In the genomic region with DNA sequence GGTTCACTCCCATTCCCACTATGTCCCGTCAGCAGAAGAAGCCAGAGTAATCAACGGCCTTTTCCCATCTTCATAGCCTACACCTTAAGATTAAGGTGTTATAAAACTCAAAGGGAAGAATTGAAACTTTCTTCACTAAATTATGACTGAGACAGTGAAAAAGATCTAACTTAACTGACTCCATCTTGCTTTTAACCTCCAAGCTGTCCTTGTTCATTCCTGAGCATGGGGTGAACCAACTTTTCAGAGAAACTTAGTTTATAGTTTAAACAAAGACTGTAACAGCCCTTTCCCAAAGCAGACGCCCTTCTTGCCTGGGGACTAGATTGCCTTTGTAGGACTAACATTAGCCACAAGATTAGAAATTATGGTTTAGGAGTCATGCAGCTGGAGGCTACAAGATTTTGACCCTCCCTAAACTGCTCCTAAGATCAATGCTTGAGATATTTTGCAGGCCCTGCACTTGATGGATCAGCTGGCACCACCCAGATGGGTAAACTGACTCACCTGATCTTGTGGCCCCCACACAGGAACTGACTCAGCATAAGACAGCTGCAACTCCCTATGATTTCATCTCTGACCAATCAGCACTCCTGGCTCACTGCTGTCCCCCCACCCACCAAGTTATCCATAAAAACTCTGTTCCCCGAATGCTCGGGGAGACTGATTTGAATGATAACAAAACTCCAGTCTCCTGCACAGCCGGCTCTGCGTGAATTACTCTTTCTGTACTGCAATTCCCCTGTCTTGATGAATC, we compare ENCODE assay signal across 1 cellular context.
TF ChIP-seq lines count a peak whose summit lies in the region.
"Not testable (repeated sequence)": the region's sequence is repeated elsewhere in the genome, so short reads cannot be mapped to it uniquely, and the experiment has no call there.

No MANE protein-coding gene starts in this region.

TF ChIP-seq in K562, 482 proteins besides CTCF, POLR2A, EP300 and RAD21 (continued from another document):
- peak; percentile 76; the same call in 1 of the 2 replicates for TF ChIP-seq ZNF584 (CRISPR knock-in tag; IDR thresholded peaks at IDR 0.05; ENCODE audit: low read depth)
- peak; percentile 50; the same call in 1 of the 2 replicates for TF ChIP-seq MYNN (IDR thresholded peaks at IDR 0.05)
- not testable (repeated sequence) for TF ChIP-seq MYNN (CRISPR knock-in tag; IDR thresholded peaks at IDR 0.05); FOXM1 (CRISPR knock-in tag; IDR thresholded peaks at IDR 0.05; ENCODE audit: low read depth); NR2C1 (IDR thresholded peaks at IDR 0.05); JUND (tag; IDR thresholded peaks at IDR 0.05; ENCODE audit: borderline replicate concordance, low read depth, low read length)
- TF ChIP-seq FOXM1 (IDR thresholded peaks at IDR 0.05; ENCODE audit: low read depth) = peak; percentile 51; the same call in 1 of the 2 replicates
- TF ChIP-seq ZNF79 (CRISPR knock-in tag; IDR thresholded peaks at IDR 0.05; ENCODE audit: low read depth) = peak; percentile 67
- TF ChIP-seq, protein P1, sequence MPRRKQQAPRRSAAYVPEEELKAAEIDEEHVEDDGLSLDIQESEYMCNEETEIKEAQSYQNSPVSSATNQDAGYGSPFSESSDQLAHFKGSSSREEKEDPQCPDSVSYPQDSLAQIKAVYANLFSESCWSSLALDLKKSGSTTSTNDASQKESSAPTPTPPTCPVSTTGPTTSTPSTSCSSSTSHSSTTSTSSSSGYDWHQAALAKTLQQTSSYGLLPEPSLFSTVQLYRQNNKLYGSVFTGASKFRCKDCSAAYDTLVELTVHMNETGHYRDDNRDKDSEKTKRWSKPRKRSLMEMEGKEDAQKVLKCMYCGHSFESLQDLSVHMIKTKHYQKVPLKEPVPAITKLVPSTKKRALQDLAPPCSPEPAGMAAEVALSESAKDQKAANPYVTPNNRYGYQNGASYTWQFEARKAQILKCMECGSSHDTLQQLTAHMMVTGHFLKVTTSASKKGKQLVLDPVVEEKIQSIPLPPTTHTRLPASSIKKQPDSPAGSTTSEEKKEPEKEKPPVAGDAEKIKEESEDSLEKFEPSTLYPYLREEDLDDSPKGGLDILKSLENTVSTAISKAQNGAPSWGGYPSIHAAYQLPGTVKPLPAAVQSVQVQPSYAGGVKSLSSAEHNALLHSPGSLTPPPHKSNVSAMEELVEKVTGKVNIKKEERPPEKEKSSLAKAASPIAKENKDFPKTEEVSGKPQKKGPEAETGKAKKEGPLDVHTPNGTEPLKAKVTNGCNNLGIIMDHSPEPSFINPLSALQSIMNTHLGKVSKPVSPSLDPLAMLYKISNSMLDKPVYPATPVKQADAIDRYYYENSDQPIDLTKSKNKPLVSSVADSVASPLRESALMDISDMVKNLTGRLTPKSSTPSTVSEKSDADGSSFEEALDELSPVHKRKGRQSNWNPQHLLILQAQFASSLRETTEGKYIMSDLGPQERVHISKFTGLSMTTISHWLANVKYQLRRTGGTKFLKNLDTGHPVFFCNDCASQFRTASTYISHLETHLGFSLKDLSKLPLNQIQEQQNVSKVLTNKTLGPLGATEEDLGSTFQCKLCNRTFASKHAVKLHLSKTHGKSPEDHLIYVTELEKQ (CRISPR knock-in tag; IDR thresholded peaks at IDR 0.05) = 0 out of 2 replicates have a peak, but pooled peaks have one; percentile 40
- TF ChIP-seq ZNF41 (CRISPR knock-in tag; conservative IDR thresholded peaks at IDR 0.05) = peak; percentile 65; the same call in 1 of the 2 replicates
- TF ChIP-seq RCOR1 (IDR thresholded peaks at IDR 0.05; ENCODE audit: borderline replicate concordance in 1 of 2, low read depth in 2 of 2, low read length in 2 of 2) = 0 out of 4 replicates have a peak, but pooled peaks of 1 of the 2 experiments have one; percentile 7
- peak; percentile 79 for TF ChIP-seq NR2C1 (tag; IDR thresholded peaks at IDR 0.05)
- 0 out of 4 replicates have a peak, but pooled peaks of 1 of the 2 experiments have one; percentile 8 for TF ChIP-seq TRIM24 (IDR thresholded peaks at IDR 0.05)
- TF ChIP-seq ZNF395 (CRISPR knock-in tag; IDR thresholded peaks at IDR 0.05) = peak; percentile 91
- 0 out of 2 replicates have a peak, but pooled peaks have one; percentile 15 for TF ChIP-seq KLF16 (IDR thresholded peaks at IDR 0.05)
- TF ChIP-seq ZNF644 (tag; IDR thresholded peaks at IDR 0.05; ENCODE audit: low read depth) = peak; percentile 80; the same call in 1 of the 2 replicates
- TF ChIP-seq CBFA2T3 (IDR thresholded peaks at IDR 0.05) = peak; percentile 60
- 0 out of 2 replicates have a peak, but pooled peaks have one; percentile 55 for TF ChIP-seq ATF7 (IDR thresholded peaks at IDR 0.05)
- peak; percentile 94 for TF ChIP-seq DMBX1 (CRISPR knock-in tag; IDR thresholded peaks at IDR 0.05; ENCODE audit: borderline replicate concordance)
- peak; percentile 39; the same call in 1 of the 2 replicates for TF ChIP-seq BACH1 (tag; IDR thresholded peaks at IDR 0.05)
- TF ChIP-seq KLF6 (CRISPR knock-in tag; IDR thresholded peaks at IDR 0.05; ENCODE audit: borderline replicate concordance) = peak; percentile 80; the same call in 1 of the 2 replicates
- peak; percentile 17; the same call in 1 of the 2 replicates for TF ChIP-seq NFE2L1 (tag; IDR thresholded peaks at IDR 0.05; ENCODE audit: borderline replicate concordance, low read depth)
- peak; percentile 55 for TF ChIP-seq CXXC5 (CRISPR knock-in tag; IDR thresholded peaks at IDR 0.05)
- TF ChIP-seq PYGO2 (tag; IDR thresholded peaks at IDR 0.05) = 0 out of 2 replicates have a peak, but pooled peaks have one; percentile 36
- TF ChIP-seq ZNF589 (CRISPR knock-in tag; IDR thresholded peaks at IDR 0.05; ENCODE audit: low read depth) = peak; percentile 79; the same call in 1 of the 2 replicates
- TF ChIP-seq, protein P2, sequence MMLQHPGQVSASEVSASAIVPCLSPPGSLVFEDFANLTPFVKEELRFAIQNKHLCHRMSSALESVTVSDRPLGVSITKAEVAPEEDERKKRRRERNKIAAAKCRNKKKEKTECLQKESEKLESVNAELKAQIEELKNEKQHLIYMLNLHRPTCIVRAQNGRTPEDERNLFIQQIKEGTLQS (IDR thresholded peaks at IDR 0.05) = peak; percentile 61; the same call in 1 of the 2 replicates
- TF ChIP-seq, protein P2 (CRISPR knock-in tag; conservative IDR thresholded peaks at IDR 0.05) = not testable (repeated sequence)
- TF ChIP-seq C11orf30 (IDR thresholded peaks at IDR 0.05; ENCODE audit: low read depth) = peak; percentile 81
- peak; percentile 57; the same call in 1 of the 2 replicates for TF ChIP-seq ZNF175 (CRISPR knock-in tag; IDR thresholded peaks at IDR 0.05; ENCODE audit: low read depth)
- peak; percentile 75 for TF ChIP-seq NFE2 (IDR thresholded peaks at IDR 0.05; ENCODE audit: low read depth)
- peak in 1 of 2 experiments; percentile 38; a peak in 1 of 4 replicates for TF ChIP-seq TEAD1 (CRISPR knock-in tag; IDR thresholded peaks at IDR 0.05)
- peak; percentile 70; the same call in 1 of the 2 replicates for TF ChIP-seq PTTG1 (tag; IDR thresholded peaks at IDR 0.05; ENCODE audit: low read depth)
- peak; percentile 52; the same call in 1 of the 2 replicates for TF ChIP-seq ILK (tag; IDR thresholded peaks at IDR 0.05; ENCODE audit: borderline replicate concordance, low read depth)
- peak; percentile 72 for TF ChIP-seq HINFP (tag; conservative IDR thresholded peaks at IDR 0.05; ENCODE audit: low read depth)
- TF ChIP-seq GTF2A2 (tag; IDR thresholded peaks at IDR 0.05) = peak; percentile 59
- peak; percentile 87 for TF ChIP-seq CREB3 (tag; conservative IDR thresholded peaks at IDR 0.05; ENCODE audit: low read depth)
- TF ChIP-seq JUND (IDR thresholded peaks at IDR 0.05; ENCODE audit: borderline replicate concordance, low read depth, low read length) = peak; percentile 72
- peak; percentile 90 for TF ChIP-seq FOSL1 (tag; conservative IDR thresholded peaks at IDR 0.05)
- TF ChIP-seq SMARCC2 (IDR thresholded peaks at IDR 0.05; ENCODE audit: low read depth) = 0 out of 2 replicates have a peak, but pooled peaks have one; percentile 46
- TF ChIP-seq ESRRB (CRISPR knock-in tag; IDR thresholded peaks at IDR 0.05; ENCODE audit: borderline replicate concordance) = peak; percentile 34; the same call in 1 of the 2 replicates
- TF ChIP-seq TCF3 (CRISPR knock-in tag; IDR thresholded peaks at IDR 0.05) = peak; percentile 43; the same call in 1 of the 2 replicates
- TF ChIP-seq, protein P3, sequence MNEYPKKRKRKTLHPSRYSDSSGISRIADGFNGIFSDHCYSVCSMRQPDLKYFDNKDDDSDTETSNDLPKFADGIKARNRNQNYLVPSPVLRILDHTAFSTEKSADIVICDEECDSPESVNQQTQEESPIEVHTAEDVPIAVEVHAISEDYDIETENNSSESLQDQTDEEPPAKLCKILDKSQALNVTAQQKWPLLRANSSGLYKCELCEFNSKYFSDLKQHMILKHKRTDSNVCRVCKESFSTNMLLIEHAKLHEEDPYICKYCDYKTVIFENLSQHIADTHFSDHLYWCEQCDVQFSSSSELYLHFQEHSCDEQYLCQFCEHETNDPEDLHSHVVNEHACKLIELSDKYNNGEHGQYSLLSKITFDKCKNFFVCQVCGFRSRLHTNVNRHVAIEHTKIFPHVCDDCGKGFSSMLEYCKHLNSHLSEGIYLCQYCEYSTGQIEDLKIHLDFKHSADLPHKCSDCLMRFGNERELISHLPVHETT (CRISPR knock-in tag; conservative IDR thresholded peaks at IDR 0.05 in 1 of 2, IDR thresholded peaks at IDR 0.05 in 1 of 2) = peak in 1 of 2 experiments; percentile 66; a peak in 1 of 4 replicates
- peak; percentile 46; the same call in 1 of the 2 replicates for TF ChIP-seq SMARCE1 (IDR thresholded peaks at IDR 0.05)
- TF ChIP-seq TAL1 (IDR thresholded peaks at IDR 0.05) = 0 out of 2 replicates have a peak, but pooled peaks have one; percentile 18
- TF ChIP-seq IRF9 (tag; IDR thresholded peaks at IDR 0.05) = peak; percentile 44; the same call in 1 of the 2 replicates
- TF ChIP-seq CBFA2T2 (conservative IDR thresholded peaks at IDR 0.05) = peak; percentile 45
